ENCODE assay signal across 9 cellular contexts in the genomic region with DNA sequence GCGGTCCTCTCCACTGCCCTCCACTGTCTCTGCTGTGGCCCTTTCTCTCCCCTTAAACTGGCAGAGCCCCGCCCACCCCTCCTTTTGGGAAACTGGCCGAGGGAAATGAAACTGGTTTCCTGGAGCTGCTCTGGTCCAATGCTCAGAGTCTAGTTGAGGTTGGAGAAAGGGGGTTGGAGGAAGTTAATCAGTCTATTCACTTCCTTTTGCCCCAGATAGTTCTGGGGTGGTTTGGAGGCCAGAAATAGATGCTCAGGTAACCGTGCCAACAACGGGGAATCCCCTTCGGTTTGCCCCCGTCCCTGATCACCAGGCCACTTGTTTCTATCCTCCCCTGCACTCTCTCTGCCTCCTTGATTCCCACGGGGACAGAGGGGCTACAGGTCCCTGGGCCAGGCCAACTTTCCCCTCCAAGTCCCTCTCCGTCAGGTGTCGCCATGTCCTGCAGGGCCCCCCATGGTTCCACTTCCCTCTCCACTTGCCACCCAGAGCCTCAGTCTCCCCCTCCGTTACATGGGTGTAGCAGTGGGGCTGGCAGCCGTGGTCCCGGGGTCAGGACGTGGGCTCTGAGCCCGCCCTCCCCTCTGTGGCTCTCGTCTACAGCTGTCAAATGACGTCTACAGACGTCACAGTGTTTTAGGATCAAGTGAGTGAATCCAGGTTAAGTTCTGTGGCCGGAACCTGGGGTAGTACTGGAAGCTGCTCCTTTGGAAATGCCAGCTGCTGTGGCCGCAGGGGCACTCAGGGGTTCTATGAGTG. TPM values are rescaled to one million over a fixed set of nuclear protein-coding genes. Genes with fewer than 3 reads are reported as not detected.
DNase-seq lines count a peak whose midpoint lies in the region; ATAC-seq, FAIRE-seq and TF ChIP-seq lines count a peak whose summit lies in the region.
"Had no signal": no experiment of that assay in that cellular context is flagged by ENCODE, and none has a peak within 500 bp of the region (broad histone marks: within the 10 kb centered on the region; RNA-seq: fewer than 3 reads in every experiment).

A gene with protein sequence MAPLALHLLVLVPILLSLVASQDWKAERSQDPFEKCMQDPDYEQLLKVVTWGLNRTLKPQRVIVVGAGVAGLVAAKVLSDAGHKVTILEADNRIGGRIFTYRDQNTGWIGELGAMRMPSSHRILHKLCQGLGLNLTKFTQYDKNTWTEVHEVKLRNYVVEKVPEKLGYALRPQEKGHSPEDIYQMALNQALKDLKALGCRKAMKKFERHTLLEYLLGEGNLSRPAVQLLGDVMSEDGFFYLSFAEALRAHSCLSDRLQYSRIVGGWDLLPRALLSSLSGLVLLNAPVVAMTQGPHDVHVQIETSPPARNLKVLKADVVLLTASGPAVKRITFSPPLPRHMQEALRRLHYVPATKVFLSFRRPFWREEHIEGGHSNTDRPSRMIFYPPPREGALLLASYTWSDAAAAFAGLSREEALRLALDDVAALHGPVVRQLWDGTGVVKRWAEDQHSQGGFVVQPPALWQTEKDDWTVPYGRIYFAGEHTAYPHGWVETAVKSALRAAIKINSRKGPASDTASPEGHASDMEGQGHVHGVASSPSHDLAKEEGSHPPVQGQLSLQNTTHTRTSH (minus strand): TSS at position 25 of the 759 bp plus-strand sequence. CDS start 727 bp downstream, outside the sequence.

- H3K9me3 ChIP-seq in lower lobe of right lung = no peaks in the 10 kb centered on the region
- H3K9me3 ChIP-seq: tibial artery had no signal

- ATAC-seq in lower lobe of right lung = peak; percentile 65 to 67

- H3K27me3 ChIP-seq in lower lobe of right lung (ENCODE audit: low read depth) = no peaks in the 10 kb centered on the region

- no peaks in the 10 kb centered on the region for H3K36me3 Mint-ChIP-seq in HFFc6 (ENCODE audit: low read depth)

- peak within 1 kb of the TSS; percentile 74 for H3K4me3 Mint-ChIP-seq in HFFc6

- DNase-seq in HFFc6 (no peak), RCC 7860 (ENCODE audit: low spot score) (peak; percentile 87), lower lobe of right lung (no peak), NCI-H128 (lab: John Stamatoyannopoulos, UW; ENCODE audit: unreplicated experiment) (no peak)
- DNase-seq in activated gamma-delta T cell treated with anti-CD3 and anti-CD28 coated beads, Interleukin-2, amount 50 U/mL, for 16 hours (ENCODE audit: low read depth) = peak; percentile 57
- peak; percentile 40 to 70 for DNase-seq in stimulated activated CD8-positive, alpha-beta memory T cell treated with anti-CD3 and anti-CD28 coated beads, Interleukin-7, amount 100 ng/mL, for 48 hours (ENCODE audit: extremely low read depth in 1 of 2, low read depth in 1 of 2)
- no peak for DNase-seq in effector CD8-positive, alpha-beta T cell (lab: John Stamatoyannopoulos, UW)

- peaks cover 20% of the 10 kb centered on the region for H3K4me1 Mint-ChIP-seq in HFFc6 (ENCODE audit: low read depth)

- H3K4me3 ChIP-seq in GM08714 (ENCODE audit: low read length) (peak within 1 kb of the TSS; percentile 47; the same call in 1 of the 2 replicates), lower lobe of right lung (peak within 1 kb of the TSS; percentile 7)
- H3K4me3 ChIP-seq: tibial artery had no signal

- H3K27ac ChIP-seq in lower lobe of right lung = peak within 1 kb of the TSS; percentile 64
- H3K27ac ChIP-seq: tibial artery had no signal

- H3K4me1 ChIP-seq in lower lobe of right lung = peaks cover 27% of the 10 kb centered on the region

- no peaks in the 10 kb centered on the region for H3K9me3 Mint-ChIP-seq in HFFc6

- H3K27ac Mint-ChIP-seq in HFFc6 = peak within 1 kb of the TSS; percentile 74; the same call in 1 of the 2 replicates

- peaks cover 4% of the 10 kb centered on the region for H3K27me3 Mint-ChIP-seq in HFFc6 (ENCODE audit: insufficient read depth)

- TF ChIP-seq CTCF in HFFc6 (IDR thresholded peaks at IDR 0.05) = no peak
- no peak for TF ChIP-seq CTCF in lower lobe of right lung (IDR thresholded peaks at IDR 0.05)

- FAIRE-seq in RCC 7860 (lab: Jason Lieb, UNC) = peak; percentile 83

- intact Hi-C loops in lower lobe of right lung (cut with DNase I) = no loop called here

- no peaks in the 10 kb centered on the region for H3K36me3 ChIP-seq in lower lobe of right lung
- H3K36me3 ChIP-seq: tibial artery had no signal

RNA-seq across cellular contexts. Expression of the gene that starts here (rescaled TPM):
- total RNA-seq in HFFc6 (2021; fragmentation: NEBNext Ultra II Directional; extraction: Animal tissue kit (Norgen Biotek cat#: 25700)) = under 1 TPM in 5 of 6 experiments, not detected in 1; 0.24 to 0.48 (median 0.41) TPM
- total RNA-seq in lower lobe of right lung = 1.6 TPM

Comparison
In these comparisons a context has a peak if more than half of its experiments do, and no peak if none do; other contexts are left out.
1. DNase-seq: peak in RCC 7860 (single experiment), activated gamma-delta T cell treated with anti-CD3 and anti-CD28 coated beads, Interleukin-2, amount 50 U/mL, for 16 hours (single experiment) and stimulated activated CD8-positive, alpha-beta memory T cell treated with anti-CD3 and anti-CD28 coated beads, Interleukin-7, amount 100 ng/mL, for 48 hours (2 of 2); none in HFFc6 (single experiment), lower lobe of right lung (single experiment), NCI-H128 (single experiment) and effector CD8-positive, alpha-beta T cell (single experiment).